ENCODE assay signal across 1 cellular context in the genomic region with DNA sequence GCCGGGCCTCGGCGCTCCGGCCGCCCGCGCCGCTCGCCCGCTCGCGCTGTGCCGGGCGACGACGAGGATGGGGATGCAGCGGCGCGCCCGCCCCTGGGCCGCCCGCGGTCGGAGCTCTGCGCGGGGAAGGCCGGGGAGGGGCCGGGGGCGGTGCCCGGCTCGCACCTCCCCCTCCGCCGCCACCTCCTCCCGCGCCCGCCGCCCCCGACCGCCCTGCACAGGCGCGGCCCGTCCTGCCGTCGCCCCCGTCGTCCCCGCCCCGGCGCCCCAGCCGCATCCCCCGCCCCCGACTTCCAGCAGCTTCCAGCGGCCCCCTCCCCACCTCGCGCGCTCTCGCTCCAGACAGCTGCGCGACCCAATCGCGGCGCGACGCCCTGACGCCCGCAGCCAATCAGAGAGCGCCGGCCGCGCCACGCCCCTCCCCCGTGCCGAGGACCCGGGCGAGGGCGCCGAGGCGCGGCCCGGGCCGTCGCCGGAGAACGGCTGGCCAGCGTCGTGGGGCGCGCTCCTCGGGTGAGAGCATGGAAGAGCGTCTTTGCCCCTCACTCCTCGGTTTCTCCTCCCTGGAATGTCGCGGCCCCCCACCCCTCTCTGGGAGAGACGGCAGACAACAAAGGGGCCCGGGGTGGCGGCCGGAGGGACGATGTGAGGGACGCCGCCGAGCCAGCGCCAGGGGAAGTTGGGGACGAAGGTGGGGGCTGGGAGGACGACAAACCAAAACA.
TF ChIP-seq lines count a peak whose summit lies in the region.

A gene with protein sequence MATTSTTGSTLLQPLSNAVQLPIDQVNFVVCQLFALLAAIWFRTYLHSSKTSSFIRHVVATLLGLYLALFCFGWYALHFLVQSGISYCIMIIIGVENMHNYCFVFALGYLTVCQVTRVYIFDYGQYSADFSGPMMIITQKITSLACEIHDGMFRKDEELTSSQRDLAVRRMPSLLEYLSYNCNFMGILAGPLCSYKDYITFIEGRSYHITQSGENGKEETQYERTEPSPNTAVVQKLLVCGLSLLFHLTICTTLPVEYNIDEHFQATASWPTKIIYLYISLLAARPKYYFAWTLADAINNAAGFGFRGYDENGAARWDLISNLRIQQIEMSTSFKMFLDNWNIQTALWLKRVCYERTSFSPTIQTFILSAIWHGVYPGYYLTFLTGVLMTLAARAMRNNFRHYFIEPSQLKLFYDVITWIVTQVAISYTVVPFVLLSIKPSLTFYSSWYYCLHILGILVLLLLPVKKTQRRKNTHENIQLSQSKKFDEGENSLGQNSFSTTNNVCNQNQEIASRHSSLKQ (minus strand): TSS at position 69 of the 722 bp plus-strand sequence. CDS start 70 bp downstream, outside the sequence.

TF ChIP-seq in K562, 482 proteins besides CTCF, POLR2A, EP300 and RAD21 (continued from another document and continues in another):
- TF ChIP-seq, protein P1, sequence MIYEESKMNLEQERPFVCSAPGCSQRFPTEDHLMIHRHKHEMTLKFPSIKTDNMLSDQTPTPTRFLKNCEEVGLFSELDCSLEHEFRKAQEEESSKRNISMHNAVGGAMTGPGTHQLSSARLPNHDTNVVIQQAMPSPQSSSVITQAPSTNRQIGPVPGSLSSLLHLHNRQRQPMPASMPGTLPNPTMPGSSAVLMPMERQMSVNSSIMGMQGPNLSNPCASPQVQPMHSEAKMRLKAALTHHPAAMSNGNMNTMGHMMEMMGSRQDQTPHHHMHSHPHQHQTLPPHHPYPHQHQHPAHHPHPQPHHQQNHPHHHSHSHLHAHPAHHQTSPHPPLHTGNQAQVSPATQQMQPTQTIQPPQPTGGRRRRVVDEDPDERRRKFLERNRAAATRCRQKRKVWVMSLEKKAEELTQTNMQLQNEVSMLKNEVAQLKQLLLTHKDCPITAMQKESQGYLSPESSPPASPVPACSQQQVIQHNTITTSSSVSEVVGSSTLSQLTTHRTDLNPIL (CRISPR knock-in tag; IDR thresholded peaks at IDR 0.05) = no peak
- TF ChIP-seq RCOR1 (IDR thresholded peaks at IDR 0.05; ENCODE audit: borderline replicate concordance in 1 of 2, low read depth in 2 of 2, low read length in 2 of 2) = no peak
- TF ChIP-seq, protein P2, sequence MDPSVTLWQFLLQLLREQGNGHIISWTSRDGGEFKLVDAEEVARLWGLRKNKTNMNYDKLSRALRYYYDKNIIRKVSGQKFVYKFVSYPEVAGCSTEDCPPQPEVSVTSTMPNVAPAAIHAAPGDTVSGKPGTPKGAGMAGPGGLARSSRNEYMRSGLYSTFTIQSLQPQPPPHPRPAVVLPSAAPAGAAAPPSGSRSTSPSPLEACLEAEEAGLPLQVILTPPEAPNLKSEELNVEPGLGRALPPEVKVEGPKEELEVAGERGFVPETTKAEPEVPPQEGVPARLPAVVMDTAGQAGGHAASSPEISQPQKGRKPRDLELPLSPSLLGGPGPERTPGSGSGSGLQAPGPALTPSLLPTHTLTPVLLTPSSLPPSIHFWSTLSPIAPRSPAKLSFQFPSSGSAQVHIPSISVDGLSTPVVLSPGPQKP (CRISPR knock-in tag; IDR thresholded peaks at IDR 0.05) = no peak
- TF ChIP-seq CCNT2 (IDR thresholded peaks at IDR 0.05; ENCODE audit: borderline replicate concordance, extremely low read depth, insufficient read length, low read depth, low read length) = peak; percentile 33
- TF ChIP-seq, protein P3, sequence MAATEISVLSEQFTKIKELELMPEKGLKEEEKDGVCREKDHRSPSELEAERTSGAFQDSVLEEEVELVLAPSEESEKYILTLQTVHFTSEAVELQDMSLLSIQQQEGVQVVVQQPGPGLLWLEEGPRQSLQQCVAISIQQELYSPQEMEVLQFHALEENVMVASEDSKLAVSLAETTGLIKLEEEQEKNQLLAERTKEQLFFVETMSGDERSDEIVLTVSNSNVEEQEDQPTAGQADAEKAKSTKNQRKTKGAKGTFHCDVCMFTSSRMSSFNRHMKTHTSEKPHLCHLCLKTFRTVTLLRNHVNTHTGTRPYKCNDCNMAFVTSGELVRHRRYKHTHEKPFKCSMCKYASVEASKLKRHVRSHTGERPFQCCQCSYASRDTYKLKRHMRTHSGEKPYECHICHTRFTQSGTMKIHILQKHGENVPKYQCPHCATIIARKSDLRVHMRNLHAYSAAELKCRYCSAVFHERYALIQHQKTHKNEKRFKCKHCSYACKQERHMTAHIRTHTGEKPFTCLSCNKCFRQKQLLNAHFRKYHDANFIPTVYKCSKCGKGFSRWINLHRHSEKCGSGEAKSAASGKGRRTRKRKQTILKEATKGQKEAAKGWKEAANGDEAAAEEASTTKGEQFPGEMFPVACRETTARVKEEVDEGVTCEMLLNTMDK (IDR thresholded peaks at IDR 0.05; ENCODE audit: borderline replicate concordance, insufficient read depth, low read depth, low read length, poor library complexity, severe bottlenecking) = no peak
- TF ChIP-seq NONO (IDR thresholded peaks at IDR 0.05; ENCODE audit: low read depth in 2 of 2, low read length in 1 of 2) = peak in 1 of 2 experiments; percentile 43; a peak in 1 of 4 replicates
- TF ChIP-seq, protein P4, sequence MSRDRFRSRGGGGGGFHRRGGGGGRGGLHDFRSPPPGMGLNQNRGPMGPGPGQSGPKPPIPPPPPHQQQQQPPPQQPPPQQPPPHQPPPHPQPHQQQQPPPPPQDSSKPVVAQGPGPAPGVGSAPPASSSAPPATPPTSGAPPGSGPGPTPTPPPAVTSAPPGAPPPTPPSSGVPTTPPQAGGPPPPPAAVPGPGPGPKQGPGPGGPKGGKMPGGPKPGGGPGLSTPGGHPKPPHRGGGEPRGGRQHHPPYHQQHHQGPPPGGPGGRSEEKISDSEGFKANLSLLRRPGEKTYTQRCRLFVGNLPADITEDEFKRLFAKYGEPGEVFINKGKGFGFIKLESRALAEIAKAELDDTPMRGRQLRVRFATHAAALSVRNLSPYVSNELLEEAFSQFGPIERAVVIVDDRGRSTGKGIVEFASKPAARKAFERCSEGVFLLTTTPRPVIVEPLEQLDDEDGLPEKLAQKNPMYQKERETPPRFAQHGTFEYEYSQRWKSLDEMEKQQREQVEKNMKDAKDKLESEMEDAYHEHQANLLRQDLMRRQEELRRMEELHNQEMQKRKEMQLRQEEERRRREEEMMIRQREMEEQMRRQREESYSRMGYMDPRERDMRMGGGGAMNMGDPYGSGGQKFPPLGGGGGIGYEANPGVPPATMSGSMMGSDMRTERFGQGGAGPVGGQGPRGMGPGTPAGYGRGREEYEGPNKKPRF (IDR thresholded peaks at IDR 0.05; ENCODE audit: low read depth, low read length) = no peak
- TF ChIP-seq, protein P5, sequence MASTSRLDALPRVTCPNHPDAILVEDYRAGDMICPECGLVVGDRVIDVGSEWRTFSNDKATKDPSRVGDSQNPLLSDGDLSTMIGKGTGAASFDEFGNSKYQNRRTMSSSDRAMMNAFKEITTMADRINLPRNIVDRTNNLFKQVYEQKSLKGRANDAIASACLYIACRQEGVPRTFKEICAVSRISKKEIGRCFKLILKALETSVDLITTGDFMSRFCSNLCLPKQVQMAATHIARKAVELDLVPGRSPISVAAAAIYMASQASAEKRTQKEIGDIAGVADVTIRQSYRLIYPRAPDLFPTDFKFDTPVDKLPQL (IDR thresholded peaks at IDR 0.05; ENCODE audit: extremely low read depth, insufficient read length) = no peak
- no peak for TF ChIP-seq CBX2 (IDR thresholded peaks at IDR 0.05; ENCODE audit: insufficient read depth, low read length, poor library complexity, severe bottlenecking)
- TF ChIP-seq PRMT5 (CRISPR knock-in tag; IDR thresholded peaks at IDR 0.05) = no peak
- TF ChIP-seq, protein P6, sequence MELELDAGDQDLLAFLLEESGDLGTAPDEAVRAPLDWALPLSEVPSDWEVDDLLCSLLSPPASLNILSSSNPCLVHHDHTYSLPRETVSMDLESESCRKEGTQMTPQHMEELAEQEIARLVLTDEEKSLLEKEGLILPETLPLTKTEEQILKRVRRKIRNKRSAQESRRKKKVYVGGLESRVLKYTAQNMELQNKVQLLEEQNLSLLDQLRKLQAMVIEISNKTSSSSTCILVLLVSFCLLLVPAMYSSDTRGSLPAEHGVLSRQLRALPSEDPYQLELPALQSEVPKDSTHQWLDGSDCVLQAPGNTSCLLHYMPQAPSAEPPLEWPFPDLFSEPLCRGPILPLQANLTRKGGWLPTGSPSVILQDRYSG (tag; conservative IDR thresholded peaks at IDR 0.05; ENCODE audit: low read depth) = no peak
- no peak for TF ChIP-seq ZNF146 (CRISPR knock-in tag; IDR thresholded peaks at IDR 0.05; ENCODE audit: unreplicated experiment)
- TF ChIP-seq, protein P7, sequence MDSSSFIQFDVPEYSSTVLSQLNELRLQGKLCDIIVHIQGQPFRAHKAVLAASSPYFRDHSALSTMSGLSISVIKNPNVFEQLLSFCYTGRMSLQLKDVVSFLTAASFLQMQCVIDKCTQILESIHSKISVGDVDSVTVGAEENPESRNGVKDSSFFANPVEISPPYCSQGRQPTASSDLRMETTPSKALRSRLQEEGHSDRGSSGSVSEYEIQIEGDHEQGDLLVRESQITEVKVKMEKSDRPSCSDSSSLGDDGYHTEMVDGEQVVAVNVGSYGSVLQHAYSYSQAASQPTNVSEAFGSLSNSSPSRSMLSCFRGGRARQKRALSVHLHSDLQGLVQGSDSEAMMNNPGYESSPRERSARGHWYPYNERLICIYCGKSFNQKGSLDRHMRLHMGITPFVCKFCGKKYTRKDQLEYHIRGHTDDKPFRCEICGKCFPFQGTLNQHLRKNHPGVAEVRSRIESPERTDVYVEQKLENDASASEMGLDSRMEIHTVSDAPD (CRISPR knock-in tag; IDR thresholded peaks at IDR 0.05) = no peak
- no peak for TF ChIP-seq STAT5B (CRISPR knock-in tag; IDR thresholded peaks at IDR 0.05)
- TF ChIP-seq, protein P8, sequence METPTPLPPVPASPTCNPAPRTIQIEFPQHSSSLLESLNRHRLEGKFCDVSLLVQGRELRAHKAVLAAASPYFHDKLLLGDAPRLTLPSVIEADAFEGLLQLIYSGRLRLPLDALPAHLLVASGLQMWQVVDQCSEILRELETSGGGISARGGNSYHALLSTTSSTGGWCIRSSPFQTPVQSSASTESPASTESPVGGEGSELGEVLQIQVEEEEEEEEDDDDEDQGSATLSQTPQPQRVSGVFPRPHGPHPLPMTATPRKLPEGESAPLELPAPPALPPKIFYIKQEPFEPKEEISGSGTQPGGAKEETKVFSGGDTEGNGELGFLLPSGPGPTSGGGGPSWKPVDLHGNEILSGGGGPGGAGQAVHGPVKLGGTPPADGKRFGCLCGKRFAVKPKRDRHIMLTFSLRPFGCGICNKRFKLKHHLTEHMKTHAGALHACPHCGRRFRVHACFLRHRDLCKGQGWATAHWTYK (CRISPR knock-in tag; IDR thresholded peaks at IDR 0.05) = peak; percentile 57; the same call in 1 of the 2 replicates
- TF ChIP-seq ELF4 (CRISPR knock-in tag; IDR thresholded peaks at IDR 0.05) = no peak
- TF ChIP-seq, protein P9, sequence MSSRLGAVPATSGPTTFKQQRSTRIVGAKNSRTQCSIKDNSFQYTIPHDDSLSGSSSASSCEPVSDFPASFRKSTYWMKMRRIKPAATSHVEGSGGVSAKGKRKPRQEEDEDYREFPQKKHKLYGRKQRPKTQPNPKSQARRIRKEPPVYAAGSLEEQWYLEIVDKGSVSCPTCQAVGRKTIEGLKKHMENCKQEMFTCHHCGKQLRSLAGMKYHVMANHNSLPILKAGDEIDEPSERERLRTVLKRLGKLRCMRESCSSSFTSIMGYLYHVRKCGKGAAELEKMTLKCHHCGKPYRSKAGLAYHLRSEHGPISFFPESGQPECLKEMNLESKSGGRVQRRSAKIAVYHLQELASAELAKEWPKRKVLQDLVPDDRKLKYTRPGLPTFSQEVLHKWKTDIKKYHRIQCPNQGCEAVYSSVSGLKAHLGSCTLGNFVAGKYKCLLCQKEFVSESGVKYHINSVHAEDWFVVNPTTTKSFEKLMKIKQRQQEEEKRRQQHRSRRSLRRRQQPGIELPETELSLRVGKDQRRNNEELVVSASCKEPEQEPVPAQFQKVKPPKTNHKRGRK (tag; IDR thresholded peaks at IDR 0.05) = no peak
- TF ChIP-seq, protein P10, sequence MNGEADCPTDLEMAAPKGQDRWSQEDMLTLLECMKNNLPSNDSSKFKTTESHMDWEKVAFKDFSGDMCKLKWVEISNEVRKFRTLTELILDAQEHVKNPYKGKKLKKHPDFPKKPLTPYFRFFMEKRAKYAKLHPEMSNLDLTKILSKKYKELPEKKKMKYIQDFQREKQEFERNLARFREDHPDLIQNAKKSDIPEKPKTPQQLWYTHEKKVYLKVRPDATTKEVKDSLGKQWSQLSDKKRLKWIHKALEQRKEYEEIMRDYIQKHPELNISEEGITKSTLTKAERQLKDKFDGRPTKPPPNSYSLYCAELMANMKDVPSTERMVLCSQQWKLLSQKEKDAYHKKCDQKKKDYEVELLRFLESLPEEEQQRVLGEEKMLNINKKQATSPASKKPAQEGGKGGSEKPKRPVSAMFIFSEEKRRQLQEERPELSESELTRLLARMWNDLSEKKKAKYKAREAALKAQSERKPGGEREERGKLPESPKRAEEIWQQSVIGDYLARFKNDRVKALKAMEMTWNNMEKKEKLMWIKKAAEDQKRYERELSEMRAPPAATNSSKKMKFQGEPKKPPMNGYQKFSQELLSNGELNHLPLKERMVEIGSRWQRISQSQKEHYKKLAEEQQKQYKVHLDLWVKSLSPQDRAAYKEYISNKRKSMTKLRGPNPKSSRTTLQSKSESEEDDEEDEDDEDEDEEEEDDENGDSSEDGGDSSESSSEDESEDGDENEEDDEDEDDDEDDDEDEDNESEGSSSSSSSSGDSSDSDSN (IDR thresholded peaks at IDR 0.05; ENCODE audit: borderline replicate concordance in 1 of 2, low read depth in 2 of 2, low read length in 2 of 2) = 0 out of 4 replicates have a peak, but pooled peaks of 1 of the 2 experiments have one; percentile 42
- TF ChIP-seq ZBED1 (IDR thresholded peaks at IDR 0.05) = no peak
- TF ChIP-seq SAP30 (IDR thresholded peaks at IDR 0.05; ENCODE audit: borderline replicate concordance, insufficient read depth, low read depth, low read length, poor library complexity, severe bottlenecking) = no peak
- TF ChIP-seq COPS2 (conservative IDR thresholded peaks at IDR 0.05) = no peak
- TF ChIP-seq HDAC8 (tag; IDR thresholded peaks at IDR 0.05) = 0 out of 2 replicates have a peak, but pooled peaks have one; percentile 41
- no peak for TF ChIP-seq ZNF507 (tag; conservative IDR thresholded peaks at IDR 0.05)
- TF ChIP-seq SMARCA5 (IDR thresholded peaks at IDR 0.05) = no peak
- peak; percentile 89 for TF ChIP-seq CTBP1 (IDR thresholded peaks at IDR 0.05; ENCODE audit: borderline replicate concordance)
- peak; percentile 88 for TF ChIP-seq SUPT5H (IDR thresholded peaks at IDR 0.05)
- TF ChIP-seq KLF6 (CRISPR knock-in tag; IDR thresholded peaks at IDR 0.05; ENCODE audit: borderline replicate concordance) = 0 out of 2 replicates have a peak, but pooled peaks have one; percentile 17
- peak; percentile 45; the same call in 1 of the 2 replicates for TF ChIP-seq CREB1 (IDR thresholded peaks at IDR 0.05)
- no peak for TF ChIP-seq CREB1 (CRISPR knock-in tag; IDR thresholded peaks at IDR 0.05)
- no peak for TF ChIP-seq ZNF134 (CRISPR knock-in tag; conservative IDR thresholded peaks at IDR 0.05)
- 0 out of 2 replicates have a peak, but pooled peaks have one; percentile 24 for TF ChIP-seq NCOR1 (IDR thresholded peaks at IDR 0.05)
- TF ChIP-seq ZKSCAN3 (CRISPR knock-in tag; IDR thresholded peaks at IDR 0.05) = no peak
